In the genomic region with DNA sequence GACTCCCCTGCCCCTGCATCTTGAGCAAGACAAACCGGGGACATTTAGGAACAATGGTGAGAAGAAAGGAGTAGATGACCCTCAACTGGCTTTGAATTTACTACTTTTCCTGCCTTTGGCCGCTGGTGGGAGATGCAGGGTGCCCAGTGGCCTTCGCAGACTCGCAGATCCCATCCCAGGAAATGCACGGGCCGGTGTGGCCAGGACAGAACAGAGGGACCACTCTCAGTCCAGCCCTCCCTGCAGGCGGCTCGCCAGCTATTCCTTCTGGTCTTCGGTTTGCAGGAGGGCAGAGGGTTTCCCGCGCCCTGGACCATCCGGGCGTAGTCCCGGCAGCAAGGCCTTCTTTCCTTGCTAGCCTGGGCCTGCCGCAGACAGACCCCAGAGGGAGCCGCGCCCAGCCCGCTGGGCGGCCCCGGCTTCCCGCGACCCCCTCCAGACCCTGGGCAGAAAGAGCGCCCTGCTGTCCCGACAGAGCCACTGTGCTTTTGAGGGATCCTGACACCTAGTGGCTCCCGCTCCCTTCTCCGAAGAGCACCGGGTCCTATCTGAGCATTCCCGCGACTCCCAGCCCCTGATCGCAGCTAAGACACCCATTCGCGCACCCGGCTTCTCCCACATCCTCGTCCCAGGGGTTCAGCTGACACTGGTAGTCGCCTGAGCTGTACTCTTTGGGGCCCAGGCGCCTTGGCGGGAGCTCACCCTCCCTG, we compare ENCODE assay signal across 8 cellular contexts. TPM values are rescaled to one million over a fixed set of nuclear protein-coding genes. Genes with fewer than 3 reads are reported as not detected.
DNase-seq lines count a peak whose midpoint lies in the region; ATAC-seq and TF ChIP-seq lines count a peak whose summit lies in the region.

No MANE protein-coding gene starts in this region.

- H3K4me1 ChIP-seq in Caco-2 (no peaks in the 10 kb centered on the region; the same call in 1 of the 2 replicates), muscle layer of duodenum (ENCODE audit: control insufficient read depth in 1 of 2, insufficient read depth in 2 of 2, low read length in 2 of 2) (peaks cover 0 to 8% of the 10 kb centered on the region in 2 donors)
- H3K4me1 ChIP-seq in effector memory CD4-positive, alpha-beta T cell (ENCODE audit: control insufficient read depth, insufficient read depth, low read length, poor library complexity, severe bottlenecking) = peaks cover 11% of the 10 kb centered on the region

- peaks cover 5% of the 10 kb centered on the region; the same call in 1 of the 2 replicates for H3K9me3 ChIP-seq in Caco-2
- no peaks in the 10 kb centered on the region for H3K9me3 ChIP-seq in effector memory CD4-positive, alpha-beta T cell (ENCODE audit: control insufficient read depth, low read length)
- H3K9me3 ChIP-seq in muscle layer of duodenum (ENCODE audit: control insufficient read depth in 1 of 2, low read length in 2 of 2) = no peaks in the 10 kb centered on the region

- intact Hi-C loops in Caco-2 (cut with micrococcal nuclease; ENCODE audit: unreplicated experiment) = loop anchor here (1.0 to 10.0 kb wide), 3 partner anchors 20 to 85 kb away; a partner anchor contains a TSS

- no TSS peak for BruUV-seq in Caco-2 (replicated peaks; lab: Mats Ljungman, UMichigan)

- H3K4me3 Mint-ChIP-seq in Caco-2 (ENCODE audit: unreplicated experiment) = peak overlapping the region; percentile 79

- no peaks in the 10 kb centered on the region for H3K27me3 ChIP-seq in Caco-2 (replicated peaks; ENCODE audit: control insufficient read depth, insufficient read depth, low read length)
- H3K27me3 ChIP-seq in effector memory CD4-positive, alpha-beta T cell (replicated peaks; ENCODE audit: control insufficient read depth, insufficient read depth, low read length, poor library complexity, severe bottlenecking) = peaks cover 5% of the 10 kb centered on the region
- H3K27me3 ChIP-seq in muscle layer of duodenum (ENCODE audit: low read depth, low read length) = peaks cover 14% of the 10 kb centered on the region

- no peaks in the 10 kb centered on the region for H3K4me1 Mint-ChIP-seq in Caco-2 (ENCODE audit: low read depth, unreplicated experiment)

- peaks cover 15% of the 10 kb centered on the region for H3K27me3 Mint-ChIP-seq in Caco-2 (ENCODE audit: insufficient read depth, unreplicated experiment)

- DNase-seq in Caco-2 = peak; percentile 57 to 59
- peak; percentile 21 for DNase-seq in NCI-H2107 (lab: John Stamatoyannopoulos, UW)
- no peak for DNase-seq in effector memory CD4-positive, alpha-beta T cell
- DNase-seq in stimulated activated naive CD4-positive, alpha-beta T cell treated with Interleukin-2 at 50 U/mL for 16 hours (lab: John Stamatoyannopoulos, UW) = no peak

- H3K4me3 ChIP-seq in Caco-2 (ENCODE audit: low read depth, low read length) (peak overlapping the region; percentile 72), muscle layer of duodenum (ENCODE audit: low read depth in 1 of 2, low read length in 2 of 2) (peak overlapping the region; percentile 11 to 59)
- H3K4me3 ChIP-seq in effector memory CD4-positive, alpha-beta T cell (ENCODE audit: insufficient read depth, low read depth, low read length, poor library complexity, severe bottlenecking) = peak overlapping the region; percentile 59

- H3K27ac ChIP-seq in effector memory CD4-positive, alpha-beta T cell (ENCODE audit: insufficient read depth, low read length, poor library complexity, severe bottlenecking) = no peak overlapping the region
- H3K27ac ChIP-seq in muscle layer of duodenum (ENCODE audit: low read length) = no peak overlapping the region

- peak in 1 of 2 experiments; percentile 39 for TF ChIP-seq CTCF in Caco-2 (IDR thresholded peaks at IDR 0.05; ENCODE audit: insufficient read depth in 1 of 2, low read depth in 1 of 2, low read length in 1 of 2, severe bottlenecking in 1 of 2, unreplicated experiment in 1 of 2)

- no peak overlapping the region for H3K27ac Mint-ChIP-seq in Caco-2 (ENCODE audit: unreplicated experiment)

- CTCF ChIA-PET in Caco-2 (lab: Charles Lee) = interaction anchor here (0.6 to 2.6 kb wide), 4 partner anchors 20 to 46 kb away, joined by 3 to 10 read pairs (median 3); a partner anchor contains a TSS

- no peaks in the 10 kb centered on the region for H3K36me3 ChIP-seq in Caco-2 (ENCODE audit: control insufficient read depth, insufficient read depth, low read length)
- no peaks in the 10 kb centered on the region for H3K36me3 ChIP-seq in effector memory CD4-positive, alpha-beta T cell (ENCODE audit: control insufficient read depth, insufficient read depth, low read length)
- H3K36me3 ChIP-seq in muscle layer of duodenum (ENCODE audit: control insufficient read depth in 1 of 2, insufficient read depth in 2 of 2, low read length in 2 of 2) = no peaks in the 10 kb centered on the region

- ATAC-seq in HG03159 (IDR thresholded peaks at IDR 0.05; ENCODE audit: unreplicated experiment) = no peak
- no peak for ATAC-seq in GM19395 (IDR thresholded peaks at IDR 0.05; ENCODE audit: unreplicated experiment)
- ATAC-seq in HG03460 (IDR thresholded peaks at IDR 0.05; ENCODE audit: unreplicated experiment) = no peak

- POLR2A ChIA-PET in Caco-2 (lab: Charles Lee) = interaction anchor here (0.8 kb wide), 1 partner anchor 19 kb away, joined by 3 read pairs; a partner anchor contains a TSS

- peaks cover 6% of the 10 kb centered on the region for H3K36me3 Mint-ChIP-seq in Caco-2 (ENCODE audit: insufficient read depth, unreplicated experiment)

- H3K9me3 Mint-ChIP-seq in Caco-2 (ENCODE audit: unreplicated experiment) = no peaks in the 10 kb centered on the region

RNA-seq across cellular contexts. Expression of a gene that starts 1.2 kb away (rescaled TPM):
- 0.29 TPM in 1 of 2 replicates, not detected in the other for total RNA-seq in Caco-2 (2022)

RNA-seq across cellular contexts. Expression of a gene that starts 19.1 kb away (rescaled TPM):
- total RNA-seq in Caco-2 (2022) = 14.2 and 15.4 TPM in 2 replicates

RNA-seq across cellular contexts. Expression of a gene that starts 19.3 kb away (rescaled TPM):
- total RNA-seq in Caco-2 (2022) = 50.1 and 57.6 TPM in 2 replicates

Comparison
In these comparisons a context has a peak if more than half of its experiments do, and no peak if none do; other contexts are left out.
1. DNase-seq: peak in Caco-2 (2 of 2) and NCI-H2107 (single experiment); none in effector memory CD4-positive, alpha-beta T cell (0 of 3) and stimulated activated naive CD4-positive, alpha-beta T cell treated with Interleukin-2 at 50 U/mL for 16 hours (single experiment).
2. Peak in every context shown above with its lines, with median percentiles within 50 percentile points of each other: H3K4me3 ChIP-seq.